In the genomic region with DNA sequence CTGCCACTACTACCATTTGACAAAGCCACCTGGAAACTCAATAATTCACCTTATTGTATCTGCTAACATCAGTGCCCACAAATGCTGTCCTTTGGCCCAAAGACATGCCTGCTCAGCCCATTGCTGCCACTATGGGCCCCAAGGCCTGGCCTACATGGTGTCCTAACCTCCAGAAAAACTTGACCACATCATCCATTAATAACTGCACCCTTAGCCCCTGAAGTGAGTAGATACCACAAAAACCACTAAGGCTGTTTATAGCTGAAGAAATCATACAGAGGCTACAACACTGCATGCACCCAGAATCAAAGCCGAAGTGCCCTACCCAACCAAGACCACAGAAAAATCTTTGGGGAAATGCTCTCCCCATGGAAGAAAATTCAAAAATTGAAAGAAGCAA, we compare ENCODE assay signal across 1 cellular context.
TF ChIP-seq lines count a peak whose summit lies in the region.

No MANE protein-coding gene starts in this region.

TF ChIP-seq in H1, 55 proteins besides CTCF, POLR2A, EP300 and RAD21 (continued from another document):
- TF ChIP-seq, protein P1, sequence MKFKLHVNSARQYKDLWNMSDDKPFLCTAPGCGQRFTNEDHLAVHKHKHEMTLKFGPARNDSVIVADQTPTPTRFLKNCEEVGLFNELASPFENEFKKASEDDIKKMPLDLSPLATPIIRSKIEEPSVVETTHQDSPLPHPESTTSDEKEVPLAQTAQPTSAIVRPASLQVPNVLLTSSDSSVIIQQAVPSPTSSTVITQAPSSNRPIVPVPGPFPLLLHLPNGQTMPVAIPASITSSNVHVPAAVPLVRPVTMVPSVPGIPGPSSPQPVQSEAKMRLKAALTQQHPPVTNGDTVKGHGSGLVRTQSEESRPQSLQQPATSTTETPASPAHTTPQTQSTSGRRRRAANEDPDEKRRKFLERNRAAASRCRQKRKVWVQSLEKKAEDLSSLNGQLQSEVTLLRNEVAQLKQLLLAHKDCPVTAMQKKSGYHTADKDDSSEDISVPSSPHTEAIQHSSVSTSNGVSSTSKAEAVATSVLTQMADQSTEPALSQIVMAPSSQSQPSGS (IDR thresholded peaks at IDR 0.05; ENCODE audit: low read length): no peak
